ENCODE assay signal across 26 cellular contexts in the genomic region with DNA sequence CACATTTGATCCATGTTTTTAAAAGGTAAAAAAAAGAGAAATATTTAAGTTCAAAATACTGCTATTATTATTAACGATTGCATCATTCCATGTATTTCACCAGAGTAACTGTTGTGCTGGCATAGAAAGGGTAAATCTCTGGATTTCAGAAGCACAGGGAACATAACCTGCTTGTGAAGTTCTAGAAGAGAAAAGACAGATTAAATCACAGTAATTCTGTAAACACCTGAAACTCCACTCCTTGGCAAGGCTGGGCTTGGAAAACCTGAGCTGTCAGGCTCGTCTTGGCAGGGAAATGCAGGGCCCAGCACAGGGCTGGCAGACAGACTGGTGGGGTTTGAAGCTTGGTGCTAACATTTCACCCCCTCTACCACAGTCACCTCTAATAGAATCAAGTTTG. TPM values are rescaled to one million over a fixed set of nuclear protein-coding genes. Genes with fewer than 3 reads are reported as not detected.
"Had no signal": no experiment of that assay in that cellular context is flagged by ENCODE, and none has a peak within 500 bp of the region (broad histone marks: within the 10 kb centered on the region; RNA-seq: fewer than 3 reads in every experiment).

No MANE protein-coding gene starts in this region.

- H3K9me3 Mint-ChIP-seq: activated CD4-positive, alpha-beta memory T cell treated with anti-CD3 and anti-CD28 coated beads, Interleukin-2, amount 10 ng/mL, durations not matched to agents 7 days and 5 days; activated naive CD4-positive, alpha-beta T cell treated with anti-CD3 and anti-CD28 coated beads, Interleukin-2, amount 10 ng/mL, durations not matched to agents 7 days and 5 days; activated naive CD8-positive, alpha-beta T cell treated with anti-CD3 and anti-CD28 coated beads for 36 hours; activated T-helper 17 cell treated with anti-CD3 and anti-CD28 coated beads, Interleukin-2, amount 50 U/mL, for 72 hours had no signal

- H3K27ac ChIP-seq: brain microvascular endothelial cell, cardiac muscle cell, WERI-Rb-1 had no signal

- H3K4me1 Mint-ChIP-seq: activated CD4-positive, alpha-beta memory T cell treated with anti-CD3 and anti-CD28 coated beads, Interleukin-2, amount 10 ng/mL, durations not matched to agents 7 days and 5 days; activated CD4-positive, alpha-beta T cell treated with anti-CD3 and anti-CD28 coated beads for 36 hours; activated naive CD4-positive, alpha-beta T cell treated with anti-CD3 and anti-CD28 coated beads, Interleukin-2, amount 10 ng/mL, durations not matched to agents 7 days and 5 days; activated naive CD8-positive, alpha-beta T cell treated with anti-CD3 and anti-CD28 coated beads for 36 hours; activated T-helper 17 cell treated with anti-CD3 and anti-CD28 coated beads, Interleukin-2, amount 50 U/mL, for 72 hours; T-helper 17 cell had no signal

- H3K36me3 Mint-ChIP-seq: activated naive CD4-positive, alpha-beta T cell treated with anti-CD3 and anti-CD28 coated beads, Interleukin-2, amount 10 ng/mL, durations not matched to agents 7 days and 5 days; activated naive CD8-positive, alpha-beta T cell treated with anti-CD3 and anti-CD28 coated beads for 36 hours had no signal

- H3K4me3 Mint-ChIP-seq: activated CD4-positive, alpha-beta memory T cell treated with anti-CD3 and anti-CD28 coated beads, Interleukin-2, amount 10 ng/mL, durations not matched to agents 7 days and 5 days; activated CD4-positive, alpha-beta T cell treated with anti-CD3 and anti-CD28 coated beads for 36 hours; activated naive CD4-positive, alpha-beta T cell treated with anti-CD3 and anti-CD28 coated beads, Interleukin-2, amount 10 ng/mL, durations not matched to agents 7 days and 5 days; activated naive CD8-positive, alpha-beta T cell treated with anti-CD3 and anti-CD28 coated beads for 36 hours; activated T-helper 17 cell treated with anti-CD3 and anti-CD28 coated beads, Interleukin-2, amount 50 U/mL, for 72 hours; T-helper 17 cell had no signal

- H3K27ac Mint-ChIP-seq: activated CD4-positive, alpha-beta memory T cell treated with anti-CD3 and anti-CD28 coated beads, Interleukin-2, amount 10 ng/mL, durations not matched to agents 7 days and 5 days; activated CD4-positive, alpha-beta T cell treated with anti-CD3 and anti-CD28 coated beads for 36 hours; activated naive CD4-positive, alpha-beta T cell treated with anti-CD3 and anti-CD28 coated beads, Interleukin-2, amount 10 ng/mL, durations not matched to agents 7 days and 5 days; activated naive CD8-positive, alpha-beta T cell treated with anti-CD3 and anti-CD28 coated beads for 36 hours; activated T-helper 17 cell treated with anti-CD3 and anti-CD28 coated beads, Interleukin-2, amount 50 U/mL, for 72 hours; T-helper 17 cell had no signal

- H3K27me3 ChIP-seq: brain microvascular endothelial cell, cardiac muscle cell had no signal

- H3K4me3 ChIP-seq: cardiac muscle cell had no signal

- H3K27me3 Mint-ChIP-seq: activated T-helper 17 cell treated with anti-CD3 and anti-CD28 coated beads, Interleukin-2, amount 50 U/mL, for 72 hours had no signal

- DNase-seq: activated CD4-positive, alpha-beta memory T cell treated with anti-CD3 and anti-CD28 coated beads, Interleukin-2, amount 10 ng/mL, durations not matched to agents 7 days and 5 days; activated CD4-positive, alpha-beta T cell treated with anti-CD3 and anti-CD28 coated beads for 36 hours; activated CD4-positive, alpha-beta T cell treated with anti-CD3 and anti-CD28 coated beads, Interleukin-2, amount 50 U/mL, for 1 hour; activated gamma-delta T cell treated with Interleukin-2 at 50 U/mL for 16 hours; activated naive CD4-positive, alpha-beta T cell treated with anti-CD3 and anti-CD28 coated beads, Interleukin-2, amount 10 ng/mL, durations not matched to agents 7 days and 5 days; activated naive CD8-positive, alpha-beta T cell treated with anti-CD3 and anti-CD28 coated beads for 36 hours; activated T-cell treated with anti-CD3 and anti-CD28 coated beads for 4 hours; activated T-cell treated with anti-CD3 and anti-CD28 coated beads, Interleukin-2, amount 50 U/mL, for 48 hours; brain microvascular endothelial cell; Karpas-422; NCI-H1048; NCI-H146; NCI-H187 treated with DMSO at 0.1 percent for 48 hours; NCI-H2081 treated with DMSO at 0.1 percent for 48 hours; NCI-H226; NCI-H526; NCI-H82; SIG-M5; T-helper 17 cell; T-helper 9 cell; WERI-Rb-1 had no signal

- H3K36me3 ChIP-seq: brain microvascular endothelial cell, cardiac muscle cell, WERI-Rb-1 had no signal

- ATAC-seq: activated CD4-positive, alpha-beta T cell treated with anti-CD3 and anti-CD28 coated beads for 36 hours; activated T-helper 17 cell treated with anti-CD3 and anti-CD28 coated beads, Interleukin-2, amount 50 U/mL, for 72 hours; T-helper 17 cell had no signal

RNA-seq across cellular contexts. Expression of gene SVOP, which starts 35.1 kb away (rescaled TPM):
- total RNA-seq: activated CD4-positive, alpha-beta memory T cell treated with anti-CD3 and anti-CD28 coated beads, Interleukin-2, amount 10 ng/mL, durations not matched to agents 7 days and 5 days; activated CD4-positive, alpha-beta T cell treated with anti-CD3 and anti-CD28 coated beads for 36 hours; activated CD8-positive, alpha-beta memory T cell treated with anti-CD3 and anti-CD28 coated beads for 36 hours; activated naive CD8-positive, alpha-beta T cell treated with anti-CD3 and anti-CD28 coated beads for 36 hours; activated T-helper 17 cell treated with anti-CD3 and anti-CD28 coated beads, Interleukin-2, amount 50 U/mL, for 72 hours; cardiac muscle cell; NCI-H460; OCI-LY7; T-helper 17 cell had no signal
- polyA plus RNA-seq: cardiac muscle cell had no signal
